ENCODE assay signal across 8 cellular contexts in genomic region chr3:184284696-184285095, GRCh38. TPM values are rescaled to one million over a fixed set of nuclear protein-coding genes. Genes with fewer than 3 reads are reported as not detected.
DNase-seq lines count a peak whose midpoint lies in the region; ATAC-seq lines count a peak whose summit lies in the region.

No MANE protein-coding gene starts in this region.

- H3K27ac Mint-ChIP-seq in activated naive CD4-positive, alpha-beta T cell treated with anti-CD3 and anti-CD28 coated beads, Interleukin-2, amount 50 U/mL, for 72 hours, result no peak overlapping the region
- no peak overlapping the region for H3K27ac Mint-ChIP-seq in stimulated activated naive CD8-positive, alpha-beta T cell treated with anti-CD3 and anti-CD28 coated beads, Interleukin-15, amount 100 ng/mL, for 72 hours

- H3K36me3 ChIP-seq in H7 (replicated peaks; ENCODE audit: control insufficient read depth, insufficient read depth, low read length), result no peaks in the 10 kb centered on the region

- peaks cover 30% of the 10 kb centered on the region for H3K27me3 Mint-ChIP-seq in stimulated activated naive CD8-positive, alpha-beta T cell treated with anti-CD3 and anti-CD28 coated beads, Interleukin-15, amount 100 ng/mL, for 72 hours

- DNase-seq in Ammon's horn (ENCODE audit: low spot score) (peak; percentile 82), H7 (peak; percentile 95), NCI-H510A (lab: John Stamatoyannopoulos, UW) (peak; percentile 78), hepatic stellate cell (ENCODE audit: low spot score) (peak; percentile 91)
- DNase-seq in activated naive CD4-positive, alpha-beta T cell treated with anti-CD3 and anti-CD28 coated beads, Interleukin-2, amount 50 U/mL, for 72 hours (ENCODE audit: low spot score in 2 of 2), result peak in 1 of 2 donors; percentile 34
- DNase-seq in stimulated activated naive CD8-positive, alpha-beta T cell treated with anti-CD3 and anti-CD28 coated beads, Interleukin-15, amount 100 ng/mL, for 72 hours, result peak in 1 of 2 donors; percentile 41
- no peak for DNase-seq in activated effector memory CD4-positive, alpha-beta T cell treated with anti-CD3 and anti-CD28 coated beads, Interleukin-2, amount 50 U/mL, for 16 hours
- no peak for DNase-seq in stimulated activated CD4-positive, alpha-beta T cell treated with anti-CD3 and anti-CD28 coated beads, Interleukin-12 subunit alpha, Interleukin-12 subunit beta, amount 100 ng/mL, for 4 hours

- no peak overlapping the region for H3K4me3 Mint-ChIP-seq in stimulated activated naive CD8-positive, alpha-beta T cell treated with anti-CD3 and anti-CD28 coated beads, Interleukin-15, amount 100 ng/mL, for 72 hours

- H3K9me3 Mint-ChIP-seq in activated naive CD4-positive, alpha-beta T cell treated with anti-CD3 and anti-CD28 coated beads, Interleukin-2, amount 50 U/mL, for 72 hours, result no peaks in the 10 kb centered on the region
- no peaks in the 10 kb centered on the region for H3K9me3 Mint-ChIP-seq in stimulated activated naive CD8-positive, alpha-beta T cell treated with anti-CD3 and anti-CD28 coated beads, Interleukin-15, amount 100 ng/mL, for 72 hours

- ATAC-seq in activated naive CD4-positive, alpha-beta T cell treated with anti-CD3 and anti-CD28 coated beads, Interleukin-2, amount 50 U/mL, for 72 hours, result peak; percentile 53 to 71
- peak; percentile 65 for ATAC-seq in stimulated activated naive CD8-positive, alpha-beta T cell treated with anti-CD3 and anti-CD28 coated beads, Interleukin-15, amount 100 ng/mL, for 72 hours

- H3K27me3 ChIP-seq in H7 (ENCODE audit: control insufficient read depth, insufficient read depth, low read length), result peaks cover 2% of the 10 kb centered on the region; the same call in 1 of the 2 replicates

- no peak overlapping the region for H3K4me3 ChIP-seq in H7 (ENCODE audit: insufficient read depth, low read depth, low read length)

- H3K36me3 Mint-ChIP-seq in activated naive CD4-positive, alpha-beta T cell treated with anti-CD3 and anti-CD28 coated beads, Interleukin-2, amount 50 U/mL, for 72 hours, result no peaks in the 10 kb centered on the region

- H3K4me1 Mint-ChIP-seq in stimulated activated naive CD8-positive, alpha-beta T cell treated with anti-CD3 and anti-CD28 coated beads, Interleukin-15, amount 100 ng/mL, for 72 hours, result no peaks in the 10 kb centered on the region

RNA-seq across cellular contexts. Expression of gene ECE2, which starts 8.9 kb away (rescaled TPM):
- not detected in 2 replicates for total RNA-seq in H7 (2014; rRNA removed; shearing (Covaris generic))
- total RNA-seq in activated naive CD4-positive, alpha-beta T cell treated with anti-CD3 and anti-CD28 coated beads, Interleukin-2, amount 50 U/mL, for 72 hours, result under 1 TPM in 1 of 2 donors, not detected in 1; 0.18 TPM

RNA-seq across cellular contexts. Expression of gene PSMD2, which starts 14.3 kb away (rescaled TPM):
- 378 and 392 TPM in 2 replicates for total RNA-seq in H7 (2014; rRNA removed; shearing (Covaris generic))
- 100 to 1,000 TPM; 241 to 252 TPM for total RNA-seq in activated naive CD4-positive, alpha-beta T cell treated with anti-CD3 and anti-CD28 coated beads, Interleukin-2, amount 50 U/mL, for 72 hours

RNA-seq across cellular contexts. Expression of gene CAMK2N2, which starts 23.3 kb away (rescaled TPM):
- 1.5 and 1.6 TPM in 2 replicates for total RNA-seq in H7 (2014; rRNA removed; shearing (Covaris generic))
- under 1 TPM; 0.18 to 0.34 TPM for total RNA-seq in activated naive CD4-positive, alpha-beta T cell treated with anti-CD3 and anti-CD28 coated beads, Interleukin-2, amount 50 U/mL, for 72 hours

RNA-seq across cellular contexts. Expression of gene EIF4G1, which starts 29.7 kb away (rescaled TPM):
- total RNA-seq in H7 (2014; rRNA removed; shearing (Covaris generic)), result 359 and 392 TPM in 2 replicates
- total RNA-seq in activated naive CD4-positive, alpha-beta T cell treated with anti-CD3 and anti-CD28 coated beads, Interleukin-2, amount 50 U/mL, for 72 hours, result 100 to 1,000 TPM; 256 to 376 TPM

RNA-seq across cellular contexts. Expression of gene EEF1AKMT4, which starts 35.2 kb away (rescaled TPM):
- total RNA-seq in H7 (2014; rRNA removed; shearing (Covaris generic)), result 10.1 and 15.2 TPM in 2 replicates
- 1 to 10 TPM; 8.3 to 9.9 TPM for total RNA-seq in activated naive CD4-positive, alpha-beta T cell treated with anti-CD3 and anti-CD28 coated beads, Interleukin-2, amount 50 U/mL, for 72 hours

Comparison
In these comparisons a context has a peak if more than half of its experiments do, and no peak if none do; other contexts are left out.
1. DNase-seq: peak in Ammon's horn (single experiment), H7 (single experiment), NCI-H510A (single experiment) and hepatic stellate cell (single experiment); none in activated effector memory CD4-positive, alpha-beta T cell treated with anti-CD3 and anti-CD28 coated beads, Interleukin-2, amount 50 U/mL, for 16 hours (single experiment) and stimulated activated CD4-positive, alpha-beta T cell treated with anti-CD3 and anti-CD28 coated beads, Interleukin-12 subunit alpha, Interleukin-12 subunit beta, amount 100 ng/mL, for 4 hours (single experiment).